2 cellular contexts compared by ENCODE assay signal in the genomic region with DNA sequence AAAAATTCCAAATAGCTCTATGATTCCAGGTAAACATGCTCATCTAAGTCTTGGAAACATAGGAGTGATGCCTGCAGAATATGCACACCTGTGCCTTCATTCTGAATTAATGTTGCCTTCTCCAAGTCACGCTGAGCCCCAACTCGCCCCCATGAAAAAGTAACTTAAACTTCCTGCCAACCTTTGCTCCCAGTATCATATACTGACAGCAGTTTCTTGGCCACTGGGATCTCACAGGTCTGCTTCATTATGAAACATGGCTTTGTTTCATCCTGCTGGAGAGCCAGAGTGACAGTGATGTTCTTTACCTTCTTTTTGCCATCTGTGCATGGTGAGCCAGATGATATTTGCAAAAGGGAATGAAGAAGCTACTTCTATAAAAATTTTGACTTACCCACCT.
TF ChIP-seq lines count a peak whose summit lies in the region.

No MANE protein-coding gene starts in this region.

TF ChIP-seq in SK-N-SH, 30 proteins besides CTCF, POLR2A, EP300 and RAD21:
- TF ChIP-seq, protein P1, sequence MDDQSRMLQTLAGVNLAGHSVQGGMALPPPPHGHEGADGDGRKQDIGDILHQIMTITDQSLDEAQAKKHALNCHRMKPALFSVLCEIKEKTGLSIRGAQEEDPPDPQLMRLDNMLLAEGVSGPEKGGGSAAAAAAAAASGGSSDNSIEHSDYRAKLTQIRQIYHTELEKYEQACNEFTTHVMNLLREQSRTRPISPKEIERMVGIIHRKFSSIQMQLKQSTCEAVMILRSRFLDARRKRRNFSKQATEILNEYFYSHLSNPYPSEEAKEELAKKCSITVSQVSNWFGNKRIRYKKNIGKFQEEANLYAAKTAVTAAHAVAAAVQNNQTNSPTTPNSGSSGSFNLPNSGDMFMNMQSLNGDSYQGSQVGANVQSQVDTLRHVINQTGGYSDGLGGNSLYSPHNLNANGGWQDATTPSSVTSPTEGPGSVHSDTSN (IDR thresholded peaks at IDR 0.05): no peak
- TF ChIP-seq EZH2phosphoT487 (IDR thresholded peaks at IDR 0.05; ENCODE audit: borderline replicate concordance, low read depth) (no peak), GABPA (IDR thresholded peaks at IDR 0.05; ENCODE audit: low read depth) (no peak), YY1 (IDR thresholded peaks at IDR 0.05; ENCODE audit: low read depth) (no peak)
TF ChIP-seq in SK-N-SH: peak in this region for 0.

TF ChIP-seq in SK-N-SH treated with all-trans-retinoic acid at 6 μM for 48 hours, 23 proteins besides CTCF, POLR2A, EP300 and RAD21:
- TF ChIP-seq, protein P2, sequence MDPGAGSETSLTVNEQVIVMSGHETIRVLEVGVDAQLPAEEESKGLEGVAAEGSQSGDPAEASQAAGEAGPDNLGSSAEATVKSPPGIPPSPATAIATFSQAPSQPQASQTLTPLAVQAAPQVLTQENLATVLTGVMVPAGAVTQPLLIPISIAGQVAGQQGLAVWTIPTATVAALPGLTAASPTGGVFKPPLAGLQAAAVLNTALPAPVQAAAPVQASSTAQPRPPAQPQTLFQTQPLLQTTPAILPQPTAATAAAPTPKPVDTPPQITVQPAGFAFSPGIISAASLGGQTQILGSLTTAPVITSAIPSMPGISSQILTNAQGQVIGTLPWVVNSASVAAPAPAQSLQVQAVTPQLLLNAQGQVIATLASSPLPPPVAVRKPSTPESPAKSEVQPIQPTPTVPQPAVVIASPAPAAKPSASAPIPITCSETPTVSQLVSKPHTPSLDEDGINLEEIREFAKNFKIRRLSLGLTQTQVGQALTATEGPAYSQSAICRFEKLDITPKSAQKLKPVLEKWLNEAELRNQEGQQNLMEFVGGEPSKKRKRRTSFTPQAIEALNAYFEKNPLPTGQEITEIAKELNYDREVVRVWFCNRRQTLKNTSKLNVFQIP (CRISPR knock-in tag; IDR thresholded peaks at IDR 0.05; ENCODE audit: borderline replicate concordance, low read depth): no peak
- TF ChIP-seq, protein P3, sequence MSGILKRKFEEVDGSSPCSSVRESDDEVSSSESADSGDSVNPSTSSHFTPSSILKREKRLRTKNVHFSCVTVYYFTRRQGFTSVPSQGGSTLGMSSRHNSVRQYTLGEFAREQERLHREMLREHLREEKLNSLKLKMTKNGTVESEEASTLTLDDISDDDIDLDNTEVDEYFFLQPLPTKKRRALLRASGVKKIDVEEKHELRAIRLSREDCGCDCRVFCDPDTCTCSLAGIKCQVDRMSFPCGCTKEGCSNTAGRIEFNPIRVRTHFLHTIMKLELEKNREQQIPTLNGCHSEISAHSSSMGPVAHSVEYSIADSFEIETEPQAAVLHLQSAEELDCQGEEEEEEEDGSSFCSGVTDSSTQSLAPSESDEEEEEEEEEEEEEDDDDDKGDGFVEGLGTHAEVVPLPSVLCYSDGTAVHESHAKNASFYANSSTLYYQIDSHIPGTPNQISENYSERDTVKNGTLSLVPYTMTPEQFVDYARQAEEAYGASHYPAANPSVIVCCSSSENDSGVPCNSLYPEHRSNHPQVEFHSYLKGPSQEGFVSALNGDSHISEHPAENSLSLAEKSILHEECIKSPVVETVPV (CRISPR knock-in tag; IDR thresholded peaks at IDR 0.05): no peak
- no peak for TF ChIP-seq ESRRG (CRISPR knock-in tag; IDR thresholded peaks at IDR 0.05)
- no peak for TF ChIP-seq BACH2 (CRISPR knock-in tag; IDR thresholded peaks at IDR 0.05; ENCODE audit: borderline replicate concordance)
- no peak for TF ChIP-seq CSDC2 (CRISPR knock-in tag; IDR thresholded peaks at IDR 0.05)
- TF ChIP-seq ZNF565 (CRISPR knock-in tag; conservative IDR thresholded peaks at IDR 0.05; ENCODE audit: low read depth): no peak
- TF ChIP-seq GLIS3 (CRISPR knock-in tag; IDR thresholded peaks at IDR 0.05): no peak
- no peak for TF ChIP-seq RARB (CRISPR knock-in tag; IDR thresholded peaks at IDR 0.05)
